ENCODE assay signal across 11 cellular contexts in genomic region chr10:83603708-83604107, GRCh38.
DNase-seq lines count a peak whose midpoint lies in the region; ATAC-seq, FAIRE-seq and TF ChIP-seq lines count a peak whose summit lies in the region.
"Had no signal": no experiment of that assay in that cellular context is flagged by ENCODE, and none has a peak within 500 bp of the region (broad histone marks: within the 10 kb centered on the region; RNA-seq: fewer than 3 reads in every experiment).

No MANE protein-coding gene starts in this region.

- no peaks in the 10 kb centered on the region for H4K20me1 ChIP-seq in astrocyte (ENCODE audit: insufficient read depth, low read length)

- H3K36me3 Mint-ChIP-seq in astrocyte (ENCODE audit: low read depth, unreplicated experiment) = no peaks in the 10 kb centered on the region
- H3K36me3 Mint-ChIP-seq: activated naive CD8-positive, alpha-beta T cell treated with anti-CD3 and anti-CD28 coated beads, Interleukin-2, amount 10 ng/mL, durations not matched to agents 7 days and 5 days had no signal

- no peak overlapping the region for H2AFZ ChIP-seq in astrocyte (ENCODE audit: low read depth, low read length)

- no peak overlapping the region for H3K27ac Mint-ChIP-seq in astrocyte (ENCODE audit: unreplicated experiment)
- H3K27ac Mint-ChIP-seq: activated naive CD8-positive, alpha-beta T cell treated with anti-CD3 and anti-CD28 coated beads, Interleukin-2, amount 10 ng/mL, durations not matched to agents 7 days and 5 days; stimulated activated naive CD8-positive, alpha-beta T cell treated with anti-CD3 and anti-CD28 coated beads, Interleukin-15, Interleukin-2, amounts not matched to agents 100 ng/mL and 50 ng/mL, for 24 hours had no signal

- no peak overlapping the region for H3K4me3 Mint-ChIP-seq in astrocyte (ENCODE audit: unreplicated experiment)
- H3K4me3 Mint-ChIP-seq: activated naive CD8-positive, alpha-beta T cell treated with anti-CD3 and anti-CD28 coated beads, Interleukin-2, amount 10 ng/mL, durations not matched to agents 7 days and 5 days; stimulated activated naive CD8-positive, alpha-beta T cell treated with anti-CD3 and anti-CD28 coated beads, Interleukin-15, Interleukin-2, amounts not matched to agents 100 ng/mL and 50 ng/mL, for 24 hours had no signal

- H3K9ac ChIP-seq in astrocyte (ENCODE audit: low read length) = no peak overlapping the region
- H3K9ac ChIP-seq: KMS-11 had no signal

- no peaks in the 10 kb centered on the region for H3K27me3 Mint-ChIP-seq in astrocyte (ENCODE audit: low read depth, unreplicated experiment)
- H3K27me3 Mint-ChIP-seq: stimulated activated naive CD8-positive, alpha-beta T cell treated with anti-CD3 and anti-CD28 coated beads, Interleukin-15, Interleukin-2, amounts not matched to agents 100 ng/mL and 50 ng/mL, for 24 hours had no signal

- peaks cover 7% of the 10 kb centered on the region for H3K9me3 Mint-ChIP-seq in astrocyte (ENCODE audit: unreplicated experiment)

- no peaks in the 10 kb centered on the region for H3K9me3 ChIP-seq in astrocyte (ENCODE audit: insufficient read depth, low read depth, low read length)

- peaks cover 33% of the 10 kb centered on the region for H3K4me1 ChIP-seq in astrocyte (ENCODE audit: insufficient read depth, low read length)

- ATAC-seq in GM18499 (IDR thresholded peaks at IDR 0.05; ENCODE audit: insufficient read depth, unreplicated experiment) (peak; percentile 99), GM19463 (IDR thresholded peaks at IDR 0.05; ENCODE audit: unreplicated experiment) (peak; percentile 98), HG03103 (IDR thresholded peaks at IDR 0.05; ENCODE audit: low read depth, unreplicated experiment) (peak; percentile 97)

- no peaks in the 10 kb centered on the region for H3K36me3 ChIP-seq in astrocyte (ENCODE audit: insufficient read depth, low read length)

- H3K4me3 ChIP-seq in astrocyte (ENCODE audit: insufficient read depth, low read depth, low read length) = no peak overlapping the region

- TF ChIP-seq CTCF in astrocyte (IDR thresholded peaks at IDR 0.05; ENCODE audit: insufficient read depth, low read depth, low read length) = no peak

- no peaks in the 10 kb centered on the region for H3K79me2 ChIP-seq in astrocyte (ENCODE audit: insufficient read depth, low read length)

- peaks cover 33% of the 10 kb centered on the region for H3K4me1 Mint-ChIP-seq in astrocyte (ENCODE audit: low read depth, unreplicated experiment)

- no peak overlapping the region for H3K27ac ChIP-seq in astrocyte (ENCODE audit: low read depth, low read length)
- H3K27ac ChIP-seq: KMS-11 had no signal

- no peak for TF ChIP-seq POLR2A in erythroblast (IDR thresholded peaks at IDR 0.05; ENCODE audit: low read length)

- peak overlapping the region; percentile 40 for H3K4me2 ChIP-seq in astrocyte (ENCODE audit: low read length)
- H3K4me2 ChIP-seq: KMS-11 had no signal

- peak; percentile 87 for DNase-seq in astrocyte (ENCODE audit: low read depth)
- DNase-seq in middle frontal gyrus (ENCODE audit: extremely low spot score, low spot score) = no peak
- no peak for DNase-seq in NCI-H748 (lab: John Stamatoyannopoulos, UW; ENCODE audit: unreplicated experiment)
- no peak for DNase-seq in erythroblast (lab: John Stamatoyannopoulos, UW)
- DNase-seq in stimulated activated CD4-positive, alpha-beta T cell treated with anti-CD3 and anti-CD28 coated beads, Interleukin-4, amount 100 ng/mL, for 1 hour = no peak
- DNase-seq: activated naive CD8-positive, alpha-beta T cell treated with anti-CD3 and anti-CD28 coated beads, Interleukin-2, amount 10 ng/mL, durations not matched to agents 7 days and 5 days had no signal

- FAIRE-seq in astrocyte (lab: Jason Lieb, UNC) = no peak

- no peaks in the 10 kb centered on the region for H3K27me3 ChIP-seq in astrocyte (ENCODE audit: insufficient read depth, low read length)
